ENCODE assay signal across 8 cellular contexts in genomic region chr11:117861151-117862018, GRCh38. TPM values are rescaled to one million over a fixed set of nuclear protein-coding genes. Genes with fewer than 3 reads are reported as not detected.
DNase-seq lines count a peak whose midpoint lies in the region; ATAC-seq and TF ChIP-seq lines count a peak whose summit lies in the region.

No MANE protein-coding gene starts in this region.

- TF ChIP-seq CTCF in esophagus muscularis mucosa (IDR thresholded peaks at IDR 0.05) (no peak), psoas muscle (IDR thresholded peaks at IDR 0.05) (no peak)

- TF ChIP-seq POLR2A in esophagus muscularis mucosa (IDR thresholded peaks at IDR 0.05; ENCODE audit: low read depth), result no peak

- 47% methylated on average over 12 of the region's 13 CpGs for WGBS in esophagus muscularis mucosa
- 27 to 44% (median 31%) methylated on average over 13 of the region's 13 CpGs for WGBS in psoas muscle, 3 donors

- ATAC-seq in psoas muscle (peak in 3 of 4 donors; percentile 30 to 63 (median 60)), HG03175 (IDR thresholded peaks at IDR 0.05; ENCODE audit: unreplicated experiment) (no peak), GM21529 (IDR thresholded peaks at IDR 0.05; ENCODE audit: unreplicated experiment) (no peak)

- H3K36me3 ChIP-seq in HUES48 (ENCODE audit: control insufficient read depth, insufficient read depth, low read length) (no peaks in the 10 kb centered on the region), esophagus muscularis mucosa (no peaks in the 10 kb centered on the region), psoas muscle (ENCODE audit: insufficient read depth in 1 of 2, low read depth in 1 of 2) (no peaks in the 10 kb centered on the region)

- H3K27ac ChIP-seq in HUES48 (ENCODE audit: low read depth, low read length) (peak overlapping the region; percentile 67), esophagus muscularis mucosa (replicated peaks in 1 of 4) (peak overlapping the region; percentile 47 to 75 (median 61)), psoas muscle (peak overlapping the region; percentile 72)

- TF ChIP-seq EP300 in esophagus muscularis mucosa (IDR thresholded peaks at IDR 0.05), result no peak

- intact Hi-C loops in esophagus muscularis mucosa (cut with DNase I), result no loop called here
- intact Hi-C loops in psoas muscle (cut with DNase I), result no loop called here

- no peaks in the 10 kb centered on the region for H3K27me3 ChIP-seq in HUES48 (ENCODE audit: control insufficient read depth, insufficient read depth, low read length)
- H3K27me3 ChIP-seq in esophagus muscularis mucosa, result peaks cover 0 to 3% (median 0%) of the 10 kb centered on the region in 4 donors
- H3K27me3 ChIP-seq in psoas muscle (ENCODE audit: insufficient read depth in 3 of 3, low read length in 2 of 3), result peaks cover 0 to 14% (median under 1%) of the 10 kb centered on the region in 3 donors

- H3K4me3 ChIP-seq in HUES48 (ENCODE audit: low read depth, low read length), result no peak overlapping the region
- peak overlapping the region in 1 of 4 donors; percentile 12 for H3K4me3 ChIP-seq in esophagus muscularis mucosa
- peak overlapping the region; percentile 25 for H3K4me3 ChIP-seq in psoas muscle

- H3K4me1 ChIP-seq in HUES48 (ENCODE audit: control insufficient read depth, insufficient read depth, low read length) (peaks cover 12% of the 10 kb centered on the region), esophagus muscularis mucosa (peaks cover 24 to 53% (median 35%) of the 10 kb centered on the region in 4 donors), psoas muscle (no peaks in the 10 kb centered on the region)

- H3K9ac ChIP-seq in HUES48 (ENCODE audit: low read depth, low read length), result no peak overlapping the region

- DNase-seq in NCI-H774 (lab: John Stamatoyannopoulos, UW) (peak; percentile 7), esophagus muscularis mucosa (ENCODE audit: extremely low spot score) (no peak), psoas muscle (peak in 1 of 2 donors; percentile 72), LoVo (ENCODE audit: low spot score) (no peak), Kasumi-1 (lab: John Stamatoyannopoulos, UW) (no peak)

- H3K9me3 ChIP-seq in HUES48 (ENCODE audit: control insufficient read depth, insufficient read depth, low read length) (no peaks in the 10 kb centered on the region), esophagus muscularis mucosa (no peaks in the 10 kb centered on the region), psoas muscle (no peaks in the 10 kb centered on the region)

RNA-seq across cellular contexts. Expression of gene FXYD6, which starts 15.1 kb away (rescaled TPM):
- 100 to 1,000 TPM in 2 of 4 donors, 10 to 100 TPM in 2; 78.9 to 105 (median 91.5) TPM for total RNA-seq in esophagus muscularis mucosa
- 10 to 100 TPM; 10.8 to 27.9 (median 11.5) TPM for total RNA-seq in psoas muscle
- polyA plus RNA-seq in psoas muscle, result 10 to 100 TPM; 14.0 to 17.5 (median 14.8) TPM

RNA-seq across cellular contexts. Expression of gene FXYD2, which starts 36.8 kb away (rescaled TPM):
- 1 to 10 TPM in 3 of 4 donors, under 1 TPM in 1; 0.52 to 5.8 (median 3.7) TPM for total RNA-seq in esophagus muscularis mucosa
- under 1 TPM in 2 of 4 donors, not detected in 2; 0.42 to 0.69 TPM for total RNA-seq in psoas muscle
- under 1 TPM; 0.17 to 0.49 (median 0.24) TPM for polyA plus RNA-seq in psoas muscle

Comparison
In these comparisons a context has a peak if more than half of its experiments do, and no peak if none do; other contexts are left out.
1. ATAC-seq: peak in psoas muscle (3 of 4); none in HG03175 (single experiment) and GM21529 (single experiment).
2. Peak in every context shown above with its lines, with median percentiles within 50 percentile points of each other: H3K27ac ChIP-seq.